In genomic region chr15:32370064-32370463, GRCh38 we compare ENCODE assay signal across 1 cellular context. TPM values are rescaled to one million over a fixed set of nuclear protein-coding genes. Genes with fewer than 3 reads are reported as not detected.
"Had no signal": no experiment of that assay in that cellular context is flagged by ENCODE, and none has a peak within 500 bp of the region (broad histone marks: within the 10 kb centered on the region; RNA-seq: fewer than 3 reads in every experiment).

No MANE protein-coding gene starts in this region.

RNA-seq across cellular contexts. Expression of gene GOLGA8K, which starts 33.0 kb away (rescaled TPM):
- total RNA-seq: activated CD4-positive, alpha-beta memory T cell treated with anti-CD3 and anti-CD28 coated beads for 36 hours had no signal
